Comparison of ENCODE assay signal across 15 cellular contexts in the genomic region with DNA sequence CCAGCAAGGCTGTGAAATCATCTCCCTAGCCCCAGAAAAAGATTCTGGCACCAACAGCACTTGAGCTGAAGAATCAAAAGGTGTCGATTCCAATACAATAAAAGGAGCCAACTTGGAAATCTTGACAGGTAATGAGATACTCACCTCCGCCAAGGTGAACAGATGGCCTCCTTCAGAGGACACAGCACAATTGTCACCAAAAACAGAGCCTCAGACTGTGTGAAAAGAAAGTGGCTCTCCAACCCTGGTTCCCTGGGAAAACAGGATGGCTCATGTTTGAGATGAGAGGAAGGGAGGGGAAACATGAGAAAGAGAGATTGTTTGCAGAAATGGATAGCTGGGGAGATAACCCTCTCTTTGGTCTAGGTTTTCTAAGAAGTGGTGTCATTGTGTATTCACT.
A peak's percentile ranks its signal among the peaks of the same experiment; 100 is the strongest.
DNase-seq lines count a peak whose midpoint lies in the region; ATAC-seq and TF ChIP-seq lines count a peak whose summit lies in the region.
"Had no signal": no experiment of that assay in that cellular context is flagged by ENCODE, and none has a peak within 500 bp of the region (broad histone marks: within the 10 kb centered on the region; RNA-seq: fewer than 3 reads in every experiment).

No MANE protein-coding gene starts in this region.

- peak; percentile 86 for DNase-seq in DMS53 treated with DMSO at 0.1 percent for 48 hours (lab: John Stamatoyannopoulos, UW; ENCODE audit: unreplicated experiment)
- peak; percentile 93 for DNase-seq in NCI-H2029 treated with DMSO at 0.1 percent for 48 hours (lab: John Stamatoyannopoulos, UW)
- peak; percentile 50 for DNase-seq in NCI-H2196 treated with DMSO at 0.1 percent for 48 hours (lab: John Stamatoyannopoulos, UW; ENCODE audit: unreplicated experiment)
- peak; percentile 48 for DNase-seq in NCI-H748 treated with DMSO at 0.1 percent for 48 hours (lab: John Stamatoyannopoulos, UW)
- no peak for DNase-seq in COLO668 (lab: John Stamatoyannopoulos, UW; ENCODE audit: unreplicated experiment)
- no peak for DNase-seq in NCI-H1048 (lab: John Stamatoyannopoulos, UW)
- DNase-seq in Peyer's patch, result no peak
- DNase-seq: EL, H7, KG1, NCI-H1930, NCI-H526, PC-9 had no signal

- no peak for TF ChIP-seq CTCF in Peyer's patch (IDR thresholded peaks at IDR 0.05)

- no peak overlapping the region for H3K4me3 Mint-ChIP-seq in stimulated activated memory B cell treated with anti-CD40 and anti-IgM and Interleukin-4, amounts not matched to agents 10 μg/mL and 1 μg/mL and 100 μg/mL, for 72 hours

- H3K36me3 ChIP-seq in Peyer's patch, result no peaks in the 10 kb centered on the region

- no peak overlapping the region for H3K4me3 ChIP-seq in Peyer's patch
- H3K4me3 ChIP-seq: PC-9 had no signal

- no peak for TF ChIP-seq POLR2A in Peyer's patch (IDR thresholded peaks at IDR 0.05)

- no peak for ATAC-seq in stimulated activated memory B cell treated with anti-CD40 and anti-IgM and Interleukin-4, amounts not matched to agents 10 μg/mL and 1 μg/mL and 100 μg/mL, for 72 hours
- ATAC-seq: HepG2 had no signal

- H3K27ac ChIP-seq in Peyer's patch, result no peak overlapping the region
- H3K27ac ChIP-seq: PC-9 had no signal

- no peak overlapping the region for H3K27ac Mint-ChIP-seq in stimulated activated memory B cell treated with anti-CD40 and anti-IgM and Interleukin-4, amounts not matched to agents 10 μg/mL and 1 μg/mL and 100 μg/mL, for 72 hours

- H3K27me3 ChIP-seq in Peyer's patch, result no peaks in the 10 kb centered on the region

- no peaks in the 10 kb centered on the region for H3K9me3 Mint-ChIP-seq in stimulated activated memory B cell treated with anti-CD40 and anti-IgM and Interleukin-4, amounts not matched to agents 10 μg/mL and 1 μg/mL and 100 μg/mL, for 72 hours

- H3K4me1 Mint-ChIP-seq in stimulated activated memory B cell treated with anti-CD40 and anti-IgM and Interleukin-4, amounts not matched to agents 10 μg/mL and 1 μg/mL and 100 μg/mL, for 72 hours, result no peaks in the 10 kb centered on the region

- no peaks in the 10 kb centered on the region for H3K36me3 Mint-ChIP-seq in stimulated activated memory B cell treated with anti-CD40 and anti-IgM and Interleukin-4, amounts not matched to agents 10 μg/mL and 1 μg/mL and 100 μg/mL, for 72 hours

- no peaks in the 10 kb centered on the region for H3K4me1 ChIP-seq in Peyer's patch

- H3K9me3 ChIP-seq in Peyer's patch, result no peaks in the 10 kb centered on the region

- H3K27me3 Mint-ChIP-seq in stimulated activated memory B cell treated with anti-CD40 and anti-IgM and Interleukin-4, amounts not matched to agents 10 μg/mL and 1 μg/mL and 100 μg/mL, for 72 hours, result no peaks in the 10 kb centered on the region

Comparison
In these comparisons a context has a peak if more than half of its experiments do, and no peak if none do; other contexts are left out.
1. DNase-seq: peak in DMS53 treated with DMSO at 0.1 percent for 48 hours (single experiment), NCI-H2029 treated with DMSO at 0.1 percent for 48 hours (single experiment), NCI-H2196 treated with DMSO at 0.1 percent for 48 hours (single experiment) and NCI-H748 treated with DMSO at 0.1 percent for 48 hours (single experiment); none in COLO668 (single experiment), NCI-H1048 (single experiment) and Peyer's patch (0 of 3).